ENCODE assay signal across 34 cellular contexts in genomic region chr11:126782810-126783209, GRCh38.
"Had no signal": no experiment of that assay in that cellular context is flagged by ENCODE, and none has a peak within 500 bp of the region (broad histone marks: within the 10 kb centered on the region; RNA-seq: fewer than 3 reads in every experiment).

No MANE protein-coding gene starts in this region.

- H3K4me1 ChIP-seq: ascending aorta, breast epithelium, esophagus muscularis mucosa, foreskin keratinocyte, gastrocnemius medialis, heart right ventricle had no signal

- H3K9me3 Mint-ChIP-seq: activated CD4-positive, alpha-beta memory T cell treated with anti-CD3 and anti-CD28 coated beads for 36 hours; activated CD4-positive, alpha-beta T cell treated with anti-CD3 and anti-CD28 coated beads, Interleukin-2, amount 10 ng/mL, durations not matched to agents 24 days and 14 days; activated naive CD4-positive, alpha-beta T cell treated with anti-CD3 and anti-CD28 coated beads, Interleukin-2, amount 10 ng/mL, durations not matched to agents 7 days and 5 days; activated naive CD4-positive, alpha-beta T cell treated with anti-CD3 and anti-CD28 coated beads, Interleukin-2, amount 50 U/mL, for 72 hours; activated naive CD8-positive, alpha-beta T cell treated with anti-CD3 and anti-CD28 coated beads, Interleukin-2, amount 10 ng/mL, durations not matched to agents 7 days and 5 days; activated T-cell treated with anti-CD3 and anti-CD28 coated beads, Interleukin-2, amount 50 U/mL, for 24 hours; activated T-cell treated with anti-CD3 and anti-CD28 coated beads, Interleukin-2, amount 50 U/mL, for 72 hours; brain; dendritic cell treated with granulocyte-macrophage colony-stimulating factor and Interleukin-4, amounts not matched to agents 40 ng/mL and 50 ng/mL, for 4 days; endodermal cell had no signal

- H3K9me3 ChIP-seq: ascending aorta, breast epithelium, esophagus muscularis mucosa, gastrocnemius medialis, heart right ventricle had no signal

- H2AFZ ChIP-seq: hepatocyte had no signal

- H3K36me3 ChIP-seq: ascending aorta, breast epithelium, cardiac muscle cell, esophagus muscularis mucosa, gastrocnemius medialis, heart right ventricle had no signal

- H3K27me3 Mint-ChIP-seq: activated CD4-positive, alpha-beta T cell treated with anti-CD3 and anti-CD28 coated beads, Interleukin-2, amount 10 ng/mL, durations not matched to agents 24 days and 14 days had no signal

- H3K4me3 ChIP-seq: ascending aorta, breast epithelium, cardiac muscle cell, coronary artery, dorsolateral prefrontal cortex, esophagus muscularis mucosa, gastrocnemius medialis, heart right ventricle, hepatocyte had no signal

- H3K27ac ChIP-seq: ascending aorta, breast epithelium, cardiac muscle cell, coronary artery, dorsolateral prefrontal cortex, esophagus muscularis mucosa, foreskin keratinocyte, gastrocnemius medialis, heart right ventricle, hepatocyte had no signal

- DNase-seq: activated CD4-positive, alpha-beta memory T cell treated with anti-CD3 and anti-CD28 coated beads for 36 hours; activated CD4-positive, alpha-beta T cell treated with anti-CD3 and anti-CD28 coated beads for 36 hours; activated CD4-positive, alpha-beta T cell treated with anti-CD3 and anti-CD28 coated beads, Interleukin-2, amount 10 ng/mL, durations not matched to agents 24 days and 14 days; activated CD4-positive, CD25-positive, alpha-beta regulatory T cell; activated CD4-positive, CD25-positive, alpha-beta regulatory T cell treated with anti-CD3 and anti-CD28 coated beads, Interleukin-2, amount 50 U/mL, for 72 hours; activated CD8-positive, alpha-beta memory T cell treated with anti-CD3 and anti-CD28 coated beads, Interleukin-2, amount 50 U/mL, for 48 hours; activated CD8-positive, alpha-beta T cell treated with anti-CD3 and anti-CD28 coated beads, Interleukin-2, amount 10 ng/mL, durations not matched to agents 7 days and 5 days; activated gamma-delta T cell; activated naive CD4-positive, alpha-beta T cell; activated naive CD4-positive, alpha-beta T cell treated with anti-CD3 and anti-CD28 coated beads, Interleukin-2, amount 10 ng/mL, durations not matched to agents 7 days and 5 days; activated naive CD8-positive, alpha-beta T cell treated with anti-CD3 and anti-CD28 coated beads, Interleukin-2, amount 10 ng/mL, durations not matched to agents 7 days and 5 days; activated T-cell treated with anti-CD3 and anti-CD28 coated beads for 4 hours; activated T-cell treated with anti-CD3 and anti-CD28 coated beads, Interleukin-2, amount 50 U/mL, for 24 hours; activated T-cell treated with anti-CD3 and anti-CD28 coated beads, Interleukin-2, amount 50 U/mL, for 72 hours; central memory CD4-positive, alpha-beta T cell; cerebellar nuclear complex; dorsolateral prefrontal cortex; effector memory CD4-positive, alpha-beta T cell; endodermal cell; erythroblast; foreskin keratinocyte; gastrocnemius medialis; glutamatergic neuron; heart right ventricle; T-helper 2 cell had no signal

- H3K27ac Mint-ChIP-seq: activated CD4-positive, alpha-beta memory T cell treated with anti-CD3 and anti-CD28 coated beads for 36 hours; activated CD4-positive, alpha-beta T cell treated with anti-CD3 and anti-CD28 coated beads for 36 hours; activated CD4-positive, alpha-beta T cell treated with anti-CD3 and anti-CD28 coated beads, Interleukin-2, amount 10 ng/mL, durations not matched to agents 24 days and 14 days; activated CD8-positive, alpha-beta T cell treated with anti-CD3 and anti-CD28 coated beads, Interleukin-2, amount 10 ng/mL, durations not matched to agents 7 days and 5 days; activated naive CD4-positive, alpha-beta T cell treated with anti-CD3 and anti-CD28 coated beads, Interleukin-2, amount 10 ng/mL, durations not matched to agents 7 days and 5 days; activated naive CD4-positive, alpha-beta T cell treated with anti-CD3 and anti-CD28 coated beads, Interleukin-2, amount 50 U/mL, for 72 hours; activated naive CD8-positive, alpha-beta T cell treated with anti-CD3 and anti-CD28 coated beads, Interleukin-2, amount 10 ng/mL, durations not matched to agents 7 days and 5 days; activated T-cell treated with anti-CD3 and anti-CD28 coated beads, Interleukin-2, amount 50 U/mL, for 24 hours; activated T-cell treated with anti-CD3 and anti-CD28 coated beads, Interleukin-2, amount 50 U/mL, for 72 hours; dendritic cell treated with granulocyte-macrophage colony-stimulating factor and Interleukin-4, amounts not matched to agents 40 ng/mL and 50 ng/mL, for 4 days; endodermal cell had no signal

- H3K79me2 ChIP-seq: hepatocyte had no signal

- H3K4me2 ChIP-seq: hepatocyte had no signal

- H3K4me3 Mint-ChIP-seq: activated CD4-positive, alpha-beta memory T cell treated with anti-CD3 and anti-CD28 coated beads for 36 hours; activated CD4-positive, alpha-beta T cell treated with anti-CD3 and anti-CD28 coated beads for 36 hours; activated CD4-positive, alpha-beta T cell treated with anti-CD3 and anti-CD28 coated beads, Interleukin-2, amount 10 ng/mL, durations not matched to agents 24 days and 14 days; activated CD8-positive, alpha-beta T cell treated with anti-CD3 and anti-CD28 coated beads, Interleukin-2, amount 10 ng/mL, durations not matched to agents 7 days and 5 days; activated naive CD4-positive, alpha-beta T cell treated with anti-CD3 and anti-CD28 coated beads, Interleukin-2, amount 10 ng/mL, durations not matched to agents 7 days and 5 days; activated naive CD8-positive, alpha-beta T cell treated with anti-CD3 and anti-CD28 coated beads, Interleukin-2, amount 10 ng/mL, durations not matched to agents 7 days and 5 days; activated T-cell treated with anti-CD3 and anti-CD28 coated beads, Interleukin-2, amount 50 U/mL, for 24 hours; activated T-cell treated with anti-CD3 and anti-CD28 coated beads, Interleukin-2, amount 50 U/mL, for 72 hours; brain; dendritic cell treated with granulocyte-macrophage colony-stimulating factor and Interleukin-4, amounts not matched to agents 40 ng/mL and 50 ng/mL, for 4 days; endodermal cell had no signal

- H3K4me1 Mint-ChIP-seq: activated CD4-positive, alpha-beta T cell treated with anti-CD3 and anti-CD28 coated beads for 36 hours; activated CD4-positive, alpha-beta T cell treated with anti-CD3 and anti-CD28 coated beads, Interleukin-2, amount 10 ng/mL, durations not matched to agents 24 days and 14 days; activated naive CD4-positive, alpha-beta T cell treated with anti-CD3 and anti-CD28 coated beads, Interleukin-2, amount 10 ng/mL, durations not matched to agents 7 days and 5 days; activated naive CD8-positive, alpha-beta T cell treated with anti-CD3 and anti-CD28 coated beads, Interleukin-2, amount 10 ng/mL, durations not matched to agents 7 days and 5 days had no signal

- H3K27me3 ChIP-seq: ascending aorta, breast epithelium, cardiac muscle cell, dorsolateral prefrontal cortex, foreskin keratinocyte, gastrocnemius medialis had no signal

- H3K36me3 Mint-ChIP-seq: activated CD4-positive, alpha-beta memory T cell treated with anti-CD3 and anti-CD28 coated beads for 36 hours; activated naive CD4-positive, alpha-beta T cell treated with anti-CD3 and anti-CD28 coated beads, Interleukin-2, amount 10 ng/mL, durations not matched to agents 7 days and 5 days; activated naive CD4-positive, alpha-beta T cell treated with anti-CD3 and anti-CD28 coated beads, Interleukin-2, amount 50 U/mL, for 72 hours; activated naive CD8-positive, alpha-beta T cell treated with anti-CD3 and anti-CD28 coated beads, Interleukin-2, amount 10 ng/mL, durations not matched to agents 7 days and 5 days; brain had no signal

- ATAC-seq: activated CD4-positive, alpha-beta T cell treated with anti-CD3 and anti-CD28 coated beads for 36 hours; activated CD8-positive, alpha-beta T cell treated with anti-CD3 and anti-CD28 coated beads, Interleukin-2, amount 10 ng/mL, durations not matched to agents 7 days and 5 days; activated naive CD4-positive, alpha-beta T cell treated with anti-CD3 and anti-CD28 coated beads, Interleukin-2, amount 50 U/mL, for 72 hours; activated T-cell treated with anti-CD3 and anti-CD28 coated beads, Interleukin-2, amount 50 U/mL, for 72 hours; foreskin keratinocyte; gastrocnemius medialis; heart right ventricle had no signal
